Comparison of ENCODE assay signal across 1 cellular context in the genomic region with DNA sequence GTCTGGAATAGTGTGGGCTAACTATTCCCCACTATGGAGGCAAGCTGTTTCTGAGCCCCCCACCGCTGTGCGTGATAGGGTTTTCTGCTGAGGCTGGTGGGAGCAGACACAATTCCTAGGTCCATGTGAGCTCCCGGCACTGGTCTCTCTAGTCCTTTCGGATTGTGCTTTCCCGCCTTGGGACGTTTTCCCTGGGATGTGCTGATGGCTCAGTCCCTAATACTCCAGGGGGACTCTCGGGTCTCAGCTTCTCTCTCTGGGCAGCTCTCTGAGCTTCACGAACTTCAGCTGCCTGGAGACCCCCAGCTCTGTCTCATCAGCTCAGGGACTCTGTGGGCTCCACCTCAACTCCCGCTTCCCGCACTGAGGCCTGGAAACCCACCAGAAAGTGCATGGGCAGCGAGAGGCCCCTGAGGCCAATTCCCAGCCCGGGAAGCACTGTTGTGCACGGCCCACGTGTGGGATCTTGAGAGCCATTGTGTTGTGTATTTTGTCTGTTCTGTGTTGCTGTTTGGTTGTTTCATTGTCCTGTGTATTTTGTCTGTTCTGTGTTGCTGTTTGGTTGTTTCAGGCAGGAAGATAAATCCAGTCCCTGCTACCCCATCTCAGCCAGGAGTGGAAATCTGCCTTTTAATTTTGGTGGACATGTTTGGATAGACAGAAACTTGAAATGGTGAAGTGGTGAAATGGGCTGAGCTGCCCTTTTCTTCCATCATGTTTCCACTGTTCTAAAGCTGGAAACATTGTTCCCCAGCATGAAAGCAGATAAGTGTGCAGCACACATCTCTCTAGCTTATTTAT.
TF ChIP-seq lines count a peak whose summit lies in the region.

No MANE protein-coding gene starts in this region.

TF ChIP-seq in HepG2, 621 proteins besides CTCF, POLR2A, EP300 and RAD21:
- TF ChIP-seq SMAD9 (CRISPR knock-in tag; IDR thresholded peaks at IDR 0.05) (no peak), HNRNPH1 (optimal IDR thresholded peaks at IDR 0.05; ENCODE audit: low read depth, low read length) (no peak)
- TF ChIP-seq, protein P1, sequence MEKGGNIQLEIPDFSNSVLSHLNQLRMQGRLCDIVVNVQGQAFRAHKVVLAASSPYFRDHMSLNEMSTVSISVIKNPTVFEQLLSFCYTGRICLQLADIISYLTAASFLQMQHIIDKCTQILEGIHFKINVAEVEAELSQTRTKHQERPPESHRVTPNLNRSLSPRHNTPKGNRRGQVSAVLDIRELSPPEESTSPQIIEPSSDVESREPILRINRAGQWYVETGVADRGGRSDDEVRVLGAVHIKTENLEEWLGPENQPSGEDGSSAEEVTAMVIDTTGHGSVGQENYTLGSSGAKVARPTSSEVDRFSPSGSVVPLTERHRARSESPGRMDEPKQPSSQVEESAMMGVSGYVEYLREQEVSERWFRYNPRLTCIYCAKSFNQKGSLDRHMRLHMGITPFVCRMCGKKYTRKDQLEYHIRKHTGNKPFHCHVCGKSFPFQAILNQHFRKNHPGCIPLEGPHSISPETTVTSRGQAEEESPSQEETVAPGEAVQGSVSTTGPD (CRISPR knock-in tag; IDR thresholded peaks at IDR 0.05): no peak
- TF ChIP-seq, protein P2, sequence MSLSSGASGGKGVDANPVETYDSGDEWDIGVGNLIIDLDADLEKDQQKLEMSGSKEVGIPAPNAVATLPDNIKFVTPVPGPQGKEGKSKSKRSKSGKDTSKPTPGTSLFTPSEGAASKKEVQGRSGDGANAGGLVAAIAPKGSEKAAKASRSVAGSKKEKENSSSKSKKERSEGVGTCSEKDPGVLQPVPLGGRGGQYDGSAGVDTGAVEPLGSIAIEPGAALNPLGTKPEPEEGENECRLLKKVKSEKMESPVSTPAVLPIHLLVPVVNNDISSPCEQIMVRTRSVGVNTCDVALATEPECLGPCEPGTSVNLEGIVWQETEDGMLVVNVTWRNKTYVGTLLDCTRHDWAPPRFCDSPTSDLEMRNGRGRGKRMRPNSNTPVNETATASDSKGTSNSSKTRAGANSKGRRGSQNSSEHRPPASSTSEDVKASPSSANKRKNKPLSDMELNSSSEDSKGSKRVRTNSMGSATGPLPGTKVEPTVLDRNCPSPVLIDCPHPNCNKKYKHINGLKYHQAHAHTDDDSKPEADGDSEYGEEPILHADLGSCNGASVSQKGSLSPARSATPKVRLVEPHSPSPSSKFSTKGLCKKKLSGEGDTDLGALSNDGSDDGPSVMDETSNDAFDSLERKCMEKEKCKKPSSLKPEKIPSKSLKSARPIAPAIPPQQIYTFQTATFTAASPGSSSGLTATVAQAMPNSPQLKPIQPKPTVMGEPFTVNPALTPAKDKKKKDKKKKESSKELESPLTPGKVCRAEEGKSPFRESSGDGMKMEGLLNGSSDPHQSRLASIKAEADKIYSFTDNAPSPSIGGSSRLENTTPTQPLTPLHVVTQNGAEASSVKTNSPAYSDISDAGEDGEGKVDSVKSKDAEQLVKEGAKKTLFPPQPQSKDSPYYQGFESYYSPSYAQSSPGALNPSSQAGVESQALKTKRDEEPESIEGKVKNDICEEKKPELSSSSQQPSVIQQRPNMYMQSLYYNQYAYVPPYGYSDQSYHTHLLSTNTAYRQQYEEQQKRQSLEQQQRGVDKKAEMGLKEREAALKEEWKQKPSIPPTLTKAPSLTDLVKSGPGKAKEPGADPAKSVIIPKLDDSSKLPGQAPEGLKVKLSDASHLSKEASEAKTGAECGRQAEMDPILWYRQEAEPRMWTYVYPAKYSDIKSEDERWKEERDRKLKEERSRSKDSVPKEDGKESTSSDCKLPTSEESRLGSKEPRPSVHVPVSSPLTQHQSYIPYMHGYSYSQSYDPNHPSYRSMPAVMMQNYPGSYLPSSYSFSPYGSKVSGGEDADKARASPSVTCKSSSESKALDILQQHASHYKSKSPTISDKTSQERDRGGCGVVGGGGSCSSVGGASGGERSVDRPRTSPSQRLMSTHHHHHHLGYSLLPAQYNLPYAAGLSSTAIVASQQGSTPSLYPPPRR (CRISPR knock-in tag; IDR thresholded peaks at IDR 0.05; ENCODE audit: borderline replicate concordance): no peak
